8 cellular contexts compared by ENCODE assay signal in the genomic region with DNA sequence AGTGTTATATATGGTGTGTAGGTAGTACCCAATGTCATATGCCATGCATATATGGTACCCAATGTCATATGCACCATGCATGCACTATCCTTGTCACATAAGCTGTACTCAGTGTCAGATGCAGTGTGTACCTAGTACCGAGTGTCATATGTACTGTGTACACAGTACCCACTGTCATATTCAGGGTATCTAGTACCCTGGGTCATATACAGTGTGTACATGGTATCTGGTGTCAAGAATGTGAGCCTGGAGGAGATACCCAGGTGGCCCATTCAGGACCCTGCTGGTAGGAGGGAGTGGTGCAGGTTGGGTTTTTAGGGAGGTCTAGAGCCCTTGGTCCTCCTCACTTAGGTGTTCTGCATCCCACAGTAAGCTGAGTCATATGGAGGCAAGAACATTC. TPM values are rescaled to one million over a fixed set of nuclear protein-coding genes. Genes with fewer than 3 reads are reported as not detected.
A peak's percentile ranks its signal among the peaks of the same experiment; 100 is the strongest.
DNase-seq lines count a peak whose midpoint lies in the region; ATAC-seq and TF ChIP-seq lines count a peak whose summit lies in the region.

No MANE protein-coding gene starts in this region.

- ATAC-seq in HG02571 (IDR thresholded peaks at IDR 0.05; ENCODE audit: unreplicated experiment) = no peak

- no peaks in the 10 kb centered on the region for H3K36me3 Mint-ChIP-seq in osteocyte (ENCODE audit: unreplicated experiment)

- peaks cover 46% of the 10 kb centered on the region for H3K4me1 Mint-ChIP-seq in osteocyte (ENCODE audit: unreplicated experiment)

- H3K27me3 Mint-ChIP-seq in osteocyte (ENCODE audit: unreplicated experiment) = no peaks in the 10 kb centered on the region

- H3K4me3 ChIP-seq in HUES48 (ENCODE audit: low read depth, low read length) (peak overlapping the region; percentile 66), WI38 (ENCODE audit: low read depth, low read length) (peak overlapping the region; percentile 76)

- H3K36me3 ChIP-seq in HUES48 (ENCODE audit: control insufficient read depth, insufficient read depth, low read length) = no peaks in the 10 kb centered on the region

- peak overlapping the region; percentile 83 for H3K4me3 Mint-ChIP-seq in osteocyte (ENCODE audit: unreplicated experiment)

- H3K4me1 ChIP-seq in HUES48 (ENCODE audit: control insufficient read depth, insufficient read depth, low read length) = peaks cover 21% of the 10 kb centered on the region

- TF ChIP-seq CTCF in WI38 (IDR thresholded peaks at IDR 0.05; ENCODE audit: low read depth, low read length) = peak; percentile 49
- TF ChIP-seq CTCF in osteocyte (IDR thresholded peaks at IDR 0.05) = peak; percentile 42

- H3K9me3 ChIP-seq in HUES48 (ENCODE audit: control insufficient read depth, insufficient read depth, low read length) = no peaks in the 10 kb centered on the region

- H3K9ac ChIP-seq in HUES48 (ENCODE audit: low read depth, low read length) = no peak overlapping the region

- H3K27ac ChIP-seq in HUES48 (ENCODE audit: low read depth, low read length) = no peak overlapping the region

- H3K9me3 Mint-ChIP-seq in osteocyte (ENCODE audit: unreplicated experiment) = no peaks in the 10 kb centered on the region

- peak overlapping the region; percentile 68 for H3K27ac Mint-ChIP-seq in osteocyte (ENCODE audit: unreplicated experiment)

- peaks cover 25% of the 10 kb centered on the region for H3K27me3 ChIP-seq in HUES48 (ENCODE audit: control insufficient read depth, insufficient read depth, low read length)

- DNase-seq in NCI-H82 (lab: John Stamatoyannopoulos, UW) (peak; percentile 55), NCI-H82 treated with DMSO at 0.1 percent for 48 hours (lab: John Stamatoyannopoulos, UW; ENCODE audit: unreplicated experiment) (no peak), dermis blood vessel endothelial cell (peak; percentile 47), osteocyte (ENCODE audit: extremely low spot score, unreplicated experiment) (no peak), NCI-H128 (lab: John Stamatoyannopoulos, UW; ENCODE audit: unreplicated experiment) (no peak)

RNA-seq across cellular contexts. Expression of a gene that starts 1.8 kb away (rescaled TPM):
- total RNA-seq in dermis blood vessel endothelial cell (59.4 and 73.2 TPM in 2 replicates), osteocyte (87.7 and 87.8 TPM in 2 replicates)

Comparison
In these comparisons a context has a peak if more than half of its experiments do, and no peak if none do; other contexts are left out.
1. DNase-seq: peak in NCI-H82 (single experiment) and dermis blood vessel endothelial cell (single experiment); none in NCI-H82 treated with DMSO at 0.1 percent for 48 hours (single experiment), osteocyte (single experiment) and NCI-H128 (single experiment).